In the genomic region with DNA sequence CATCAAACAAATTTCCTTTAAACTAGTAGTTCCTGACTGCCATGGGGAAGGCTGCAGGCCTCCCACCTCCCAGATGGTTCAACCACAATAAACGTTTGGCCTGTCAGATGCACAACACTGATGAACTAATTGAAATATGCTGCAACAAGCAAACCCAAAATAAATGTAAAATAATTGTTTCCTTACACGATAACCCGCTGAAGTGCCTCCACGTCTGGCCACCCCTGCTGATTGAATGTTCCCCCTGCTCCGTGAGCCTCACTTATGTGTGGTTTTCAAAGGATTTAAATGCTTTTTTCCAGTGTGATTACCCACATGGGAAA, we compare ENCODE assay signal across 1 cellular context.
TF ChIP-seq lines count a peak whose summit lies in the region.

No MANE protein-coding gene starts in this region.

TF ChIP-seq in HepG2, 621 proteins besides CTCF, POLR2A, EP300 and RAD21 (continued from another document):
- no peak for TF ChIP-seq CREB1 (IDR thresholded peaks at IDR 0.05)
- TF ChIP-seq CREB1 (CRISPR knock-in tag; IDR thresholded peaks at IDR 0.05): no peak
- no peak for TF ChIP-seq ZNF430 (CRISPR knock-in tag; IDR thresholded peaks at IDR 0.05)
